8 cellular contexts compared by ENCODE assay signal in genomic region chr9:27572566-27572917, GRCh38. TPM values are rescaled to one million over a fixed set of nuclear protein-coding genes. Genes with fewer than 3 reads are reported as not detected.
A peak's percentile ranks its signal among the peaks of the same experiment; 100 is the strongest.
DNase-seq lines count a peak whose midpoint lies in the region; ATAC-seq, FAIRE-seq and TF ChIP-seq lines count a peak whose summit lies in the region.

No MANE protein-coding gene starts in this region.

- H3K9me3 ChIP-seq in Peyer's patch (no peaks in the 10 kb centered on the region), keratinocyte (ENCODE audit: control insufficient read depth, low read depth, low read length) (no peaks in the 10 kb centered on the region)

- ATAC-seq in GM19395 (IDR thresholded peaks at IDR 0.05; ENCODE audit: unreplicated experiment) = peak; percentile 49
- peak; percentile 35 for ATAC-seq in HG03439 (IDR thresholded peaks at IDR 0.05; ENCODE audit: unreplicated experiment)

- H3K36me3 ChIP-seq in Peyer's patch (no peaks in the 10 kb centered on the region), keratinocyte (ENCODE audit: control insufficient read depth in 2 of 2, extremely low read depth in 1 of 2, insufficient read depth in 2 of 2, low read length in 2 of 2) (no peaks in the 10 kb centered on the region)

- H3K27me3 ChIP-seq in Peyer's patch (no peaks in the 10 kb centered on the region), keratinocyte (ENCODE audit: control insufficient read depth, extremely low read depth, insufficient read depth, low read length) (no peaks in the 10 kb centered on the region)

- peaks cover 0 to 12% (median 0%) of the 10 kb centered on the region in 4 donors for H3K4me1 ChIP-seq in Peyer's patch
- H3K4me1 ChIP-seq in keratinocyte (ENCODE audit: control insufficient read depth, extremely low read depth, insufficient read depth, low read length) = peaks cover 9% of the 10 kb centered on the region

- peak overlapping the region; percentile 92 for H3K4me2 ChIP-seq in keratinocyte (ENCODE audit: control insufficient read depth, extremely low read depth, insufficient read depth, low read depth, low read length)

- peak; percentile 17 for FAIRE-seq in keratinocyte (lab: Jason Lieb, UNC)

- H3K4me3 ChIP-seq in Peyer's patch = peak overlapping the region; percentile 78 to 94 (median 80)
- H3K4me3 ChIP-seq in keratinocyte (ENCODE audit: control insufficient read depth in 2 of 3, extremely low read depth in 1 of 3, insufficient read depth in 2 of 3, low read depth in 1 of 3, low read length in 3 of 3) = peak overlapping the region; percentile 33 to 69 (median 67)

- TF ChIP-seq CTCF in Peyer's patch (IDR thresholded peaks at IDR 0.05) = no peak
- no peak for TF ChIP-seq CTCF in keratinocyte (optimal IDR thresholded peaks at IDR 0.05 in 1 of 3, IDR thresholded peaks at IDR 0.05 in 1 of 3, conservative IDR thresholded peaks at IDR 0.05 in 1 of 3; ENCODE audit: extremely low read depth in 1 of 3, insufficient read depth in 2 of 3, low read length in 3 of 3)

- dilution Hi-C loops in keratinocyte (cut with MboI; ENCODE audit: extremely low pct_ligation_motif_present, low sequenced_read_pairs) = no loop called here

- DNase-seq in EL = peak; percentile 43
- peak in 2 of 3 donors; percentile 74 to 86 for DNase-seq in Peyer's patch
- peak in 18 of 61 donors; percentile 17 to 73 (median 59) for DNase-seq in caudate nucleus (lab: John Stamatoyannopoulos, UW)
- peak; percentile 49 for DNase-seq in keratinocyte (ENCODE audit: low read depth, low spot score)
- peak; percentile 14 to 24 for DNase-seq in stimulated activated CD8-positive, alpha-beta memory T cell treated with anti-CD3 and anti-CD28 coated beads, Interleukin-2, amount 100 ng/mL, for 1 hour (ENCODE audit: low read depth in 2 of 2)
- no peak for DNase-seq in ecto neural progenitor cell (ENCODE audit: low spot score)

- peak overlapping the region; percentile 51 for H2AFZ ChIP-seq in keratinocyte (ENCODE audit: control insufficient read depth, low read length)

- H3K9me1 ChIP-seq in keratinocyte (ENCODE audit: control insufficient read depth, extremely low read depth, insufficient read depth, low read length) = no peaks in the 10 kb centered on the region

- H3K79me2 ChIP-seq in keratinocyte (ENCODE audit: control insufficient read depth, insufficient read depth, low read length) = peaks cover 2% of the 10 kb centered on the region

- H3K27ac ChIP-seq in Peyer's patch (peak overlapping the region; percentile 96 to 98 (median 97)), caudate nucleus (ENCODE audit: low read depth, low read length) (peak overlapping the region; percentile 99), keratinocyte (ENCODE audit: control insufficient read depth, insufficient read depth, low read length) (peak overlapping the region; percentile 69)

- H3K9ac ChIP-seq in keratinocyte (ENCODE audit: control insufficient read depth, extremely low read depth, insufficient read depth, low read length) = peak overlapping the region; percentile 71

- no peaks in the 10 kb centered on the region for H4K20me1 ChIP-seq in keratinocyte (ENCODE audit: control insufficient read depth, extremely low read depth, insufficient read depth, low read length)

- peak in 1 of 2 donors; percentile 37 for TF ChIP-seq POLR2A in Peyer's patch (IDR thresholded peaks at IDR 0.05)

RNA-seq across cellular contexts. Expression of gene C9orf72, which starts 0.7 kb away (rescaled TPM):
- total RNA-seq in Peyer's patch = 10 to 100 TPM; 13.1 to 30.5 (median 15.1) TPM
- 2.5 to 7.7 TPM (median 5.4 TPM) in 3 replicates for polyA plus RNA-seq in keratinocyte
- polyA plus RNA-seq in keratinocyte (2011; ENCODE audit: low read depth) = 5.6 TPM
- 1.8 and 4.3 TPM in 2 replicates for polyA plus RNA-seq in keratinocyte (2011; cell fraction: cytosol; rRNA removed)
- polyA plus RNA-seq in keratinocyte (2011; cell fraction: nucleus; rRNA removed) = 6.8 and 8.2 TPM in 2 replicates
- polyA plus RNA-seq in keratinocyte (2012; ENCODE audit: low replicate concordance) = 2.9 and 10.4 TPM in 2 replicates
- 0.56 to 11.1 TPM (median 7.6 TPM) in 3 replicates for polyA minus RNA-seq in keratinocyte
- 0.96 TPM for polyA minus RNA-seq in keratinocyte (2011; cell fraction: cytosol; rRNA and poly(A)+ RNA removed)
- 5.5 and 10.9 TPM in 2 replicates for polyA minus RNA-seq in keratinocyte (2011; cell fraction: nucleus; rRNA and poly(A)+ RNA removed)

RNA-seq across cellular contexts. Expression of gene MOB3B, which starts 42.9 kb away (rescaled TPM):
- total RNA-seq in Peyer's patch = 10 to 100 TPM; 24.8 to 65.7 (median 36.4) TPM
- polyA plus RNA-seq in keratinocyte = 32.6 to 40.8 TPM (median 35.3 TPM) in 3 replicates
- 2.1 TPM for polyA plus RNA-seq in keratinocyte (2011; ENCODE audit: low read depth)
- 30.8 and 45.8 TPM in 2 replicates for polyA plus RNA-seq in keratinocyte (2011; cell fraction: cytosol; rRNA removed)
- 27.6 and 28.0 TPM in 2 replicates for polyA plus RNA-seq in keratinocyte (2011; cell fraction: nucleus; rRNA removed)
- 3.6 and 27.5 TPM in 2 replicates for polyA plus RNA-seq in keratinocyte (2012; ENCODE audit: low replicate concordance)
- 36.3 to 54.1 TPM (median 51.3 TPM) in 3 replicates for polyA minus RNA-seq in keratinocyte
- 40.1 TPM for polyA minus RNA-seq in keratinocyte (2011; cell fraction: cytosol; rRNA and poly(A)+ RNA removed)
- 25.1 and 43.9 TPM in 2 replicates for polyA minus RNA-seq in keratinocyte (2011; cell fraction: nucleus; rRNA and poly(A)+ RNA removed)

RNA-seq across cellular contexts. Expression of gene IFNK, which starts 48.5 kb away (rescaled TPM):
- total RNA-seq in Peyer's patch = not detected
- polyA plus RNA-seq in keratinocyte = 20.6 to 32.7 TPM (median 29.2 TPM) in 3 replicates
- polyA plus RNA-seq in keratinocyte (2011; ENCODE audit: low read depth) = 26.2 TPM
- polyA plus RNA-seq in keratinocyte (2011; cell fraction: cytosol; rRNA removed) = 27.6 and 38.7 TPM in 2 replicates
- polyA plus RNA-seq in keratinocyte (2011; cell fraction: nucleus; rRNA removed) = 19.8 and 29.8 TPM in 2 replicates
- polyA plus RNA-seq in keratinocyte (2012; ENCODE audit: low replicate concordance) = 6.6 and 40.7 TPM in 2 replicates
- 1.7 to 6.6 TPM (median 2.7 TPM) in 3 replicates for polyA minus RNA-seq in keratinocyte
- 5.9 TPM for polyA minus RNA-seq in keratinocyte (2011; cell fraction: cytosol; rRNA and poly(A)+ RNA removed)
- polyA minus RNA-seq in keratinocyte (2011; cell fraction: nucleus; rRNA and poly(A)+ RNA removed) = 6.1 and 10.2 TPM in 2 replicates
